16 cellular contexts compared by ENCODE assay signal in the genomic region with DNA sequence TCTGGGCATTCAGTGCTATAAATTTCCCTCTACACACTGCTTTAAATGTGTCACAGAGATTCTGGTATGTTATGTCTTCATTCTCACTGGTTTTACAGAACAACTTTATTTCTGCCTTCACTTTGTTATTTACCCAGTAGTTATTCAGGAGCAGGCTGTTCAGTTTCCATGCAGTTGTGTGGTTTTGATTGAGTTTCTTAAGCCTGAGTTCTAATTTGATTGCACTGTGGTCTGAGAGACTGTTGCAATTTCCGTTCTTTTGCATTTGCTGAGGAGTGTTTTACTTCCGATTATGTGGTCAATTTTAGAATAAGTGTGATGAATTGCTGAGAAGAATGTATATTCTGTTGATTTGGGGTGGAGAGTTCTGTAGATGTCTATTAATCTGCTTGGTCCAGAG. TPM values are rescaled to one million over a fixed set of nuclear protein-coding genes. Genes with fewer than 3 reads are reported as not detected.
"Had no signal": no experiment of that assay in that cellular context is flagged by ENCODE, and none has a peak within 500 bp of the region (broad histone marks: within the 10 kb centered on the region; RNA-seq: fewer than 3 reads in every experiment).

No MANE protein-coding gene starts in this region.

RNA-seq across cellular contexts. Expression of a gene that starts 50.1 kb away (rescaled TPM):
- total RNA-seq: esophagus mucosa, gastrocnemius medialis, glomerular endothelial cell, kidney, left lobe of liver, liver, lung, mononuclear cell, natural killer cell, neural crest cell, omental fat pad, pancreas, posterior vena cava, pulmonary artery endothelial cell, spleen had no signal
- polyA plus RNA-seq: liver, lung, pancreas, spleen, urinary bladder had no signal
